In genomic region chr4:165096776-165097175, GRCh38 we compare ENCODE assay signal across 8 cellular contexts. TPM values are rescaled to one million over a fixed set of nuclear protein-coding genes. Genes with fewer than 3 reads are reported as not detected.
DNase-seq lines count a peak whose midpoint lies in the region; TF ChIP-seq lines count a peak whose summit lies in the region.

No MANE protein-coding gene starts in this region.

- TF ChIP-seq RAD21 in Ishikawa (IDR thresholded peaks at IDR 0.05; ENCODE audit: low read depth): peak; percentile 52

- no peak overlapping the region for H2BK5ac ChIP-seq in neuronal stem cell (ENCODE audit: low read length)

- no peak overlapping the region for H3K27ac ChIP-seq in neuronal stem cell (replicated peaks; ENCODE audit: low read length)
- H3K27ac ChIP-seq in suprapubic skin: no peak overlapping the region

- H2AK5ac ChIP-seq in neuronal stem cell (ENCODE audit: low read depth, low read length): no peak overlapping the region

- H3K4me2 ChIP-seq in neuronal stem cell (ENCODE audit: insufficient read depth, low read length, poor library complexity, severe bottlenecking): no peak overlapping the region

- H2AFZ ChIP-seq in neuronal stem cell (ENCODE audit: low read length): no peak overlapping the region

- no peak overlapping the region for H2BK120ac ChIP-seq in neuronal stem cell (ENCODE audit: low read depth, low read length)

- peaks cover 8 to 32% of the 10 kb centered on the region in 2 donors for H3K36me3 ChIP-seq in neuronal stem cell (replicated peaks in 1 of 2; ENCODE audit: control insufficient read depth in 2 of 2, insufficient read depth in 2 of 2, low read length in 2 of 2)
- H3K36me3 ChIP-seq in suprapubic skin: peaks cover 61% of the 10 kb centered on the region

- no peak overlapping the region for H2BK12ac ChIP-seq in neuronal stem cell (ENCODE audit: low read length)

- H4K91ac ChIP-seq in neuronal stem cell (ENCODE audit: low read depth, low read length, poor library complexity): no peak overlapping the region

- H3K18ac ChIP-seq in neuronal stem cell (ENCODE audit: low read length): no peak overlapping the region

- H3K4me3 ChIP-seq in neuronal stem cell (ENCODE audit: low read length in 2 of 2) (no peak overlapping the region), suprapubic skin (no peak overlapping the region)

- WGBS in neuronal stem cell (ENCODE audit: extremely low coverage in 2 of 2, insufficient read length in 2 of 2, insufficient replicate concordance in 1 of 2), 2 donors: no CpG with 5 or more reads among the region's 2 CpGs
- WGBS in suprapubic skin: 97% methylated on average over 2 of the region's 2 CpGs

- no peak overlapping the region for H3K23ac ChIP-seq in neuronal stem cell (ENCODE audit: low read depth, low read length, poor library complexity)

- no peak overlapping the region for H3K9ac ChIP-seq in neuronal stem cell (ENCODE audit: low read depth, low read length, poor library complexity)

- H3K4ac ChIP-seq in neuronal stem cell (ENCODE audit: low read length): no peak overlapping the region

- DNase-seq in NCI-H82 (lab: John Stamatoyannopoulos, UW) (peak; percentile 19), NCI-H82 treated with DMSO at 0.1 percent for 48 hours (lab: John Stamatoyannopoulos, UW; ENCODE audit: unreplicated experiment) (no peak), cerebellum (ENCODE audit: low spot score) (peak; percentile 17), neuronal stem cell (ENCODE audit: low spot score) (peak; percentile 11), suprapubic skin (ENCODE audit: low spot score in 2 of 2) (no peak), ecto neural progenitor cell (ENCODE audit: low spot score) (no peak)
- no peak for DNase-seq in activated CD4-positive, alpha-beta T cell treated with anti-CD3 and anti-CD28 coated beads for 4 hours

- no peaks in the 10 kb centered on the region for H3K4me1 ChIP-seq in neuronal stem cell (ENCODE audit: control insufficient read depth in 2 of 2, insufficient read depth in 1 of 2, low read depth in 1 of 2, low read length in 2 of 2)
- H3K4me1 ChIP-seq in suprapubic skin: no peaks in the 10 kb centered on the region

- TF ChIP-seq POLR2A in suprapubic skin (IDR thresholded peaks at IDR 0.05): no peak

- H2BK15ac ChIP-seq in neuronal stem cell (ENCODE audit: low read length): no peak overlapping the region

- no peak overlapping the region for H4K8ac ChIP-seq in neuronal stem cell (ENCODE audit: low read depth, low read length)

- H3K9me3 ChIP-seq in neuronal stem cell (replicated peaks in 1 of 2; ENCODE audit: control insufficient read depth in 2 of 2, insufficient read depth in 1 of 2, low read depth in 1 of 2, low read length in 2 of 2) (no peaks in the 10 kb centered on the region), suprapubic skin (no peaks in the 10 kb centered on the region)

- H3K14ac ChIP-seq in neuronal stem cell (ENCODE audit: low read length): no peak overlapping the region

- TF ChIP-seq EP300 in Ishikawa (IDR thresholded peaks at IDR 0.05; ENCODE audit: borderline replicate concordance): no peak
- no peak for TF ChIP-seq EP300 in suprapubic skin (IDR thresholded peaks at IDR 0.05)

- no peaks in the 10 kb centered on the region for H3K27me3 ChIP-seq in neuronal stem cell (ENCODE audit: control insufficient read depth in 3 of 3, insufficient read depth in 3 of 3, low read depth in 1 of 3, low read length in 3 of 3)
- no peaks in the 10 kb centered on the region for H3K27me3 ChIP-seq in suprapubic skin

- no peaks in the 10 kb centered on the region for H3K79me1 ChIP-seq in neuronal stem cell (ENCODE audit: low read depth, low read length)

- peak in 1 of 2 donors; percentile 45 for TF ChIP-seq CTCF in suprapubic skin (IDR thresholded peaks at IDR 0.05)

TF ChIP-seq in Ishikawa, 13 proteins besides CTCF, POLR2A, EP300 and RAD21:
- TF ChIP-seq, protein P1, sequence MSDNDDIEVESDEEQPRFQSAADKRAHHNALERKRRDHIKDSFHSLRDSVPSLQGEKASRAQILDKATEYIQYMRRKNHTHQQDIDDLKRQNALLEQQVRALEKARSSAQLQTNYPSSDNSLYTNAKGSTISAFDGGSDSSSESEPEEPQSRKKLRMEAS (IDR thresholded peaks at IDR 0.05): no peak
- TF ChIP-seq TEAD4 (IDR thresholded peaks at IDR 0.05): no peak

RNA-seq across cellular contexts. Expression of gene TMEM192, which starts 15.9 kb away (rescaled TPM):
- total RNA-seq in cerebellum (6.8 TPM), suprapubic skin (10 to 100 TPM in 2 of 4 donors, 1 to 10 TPM in 2; 7.0 to 10.9 (median 10.0) TPM)
- 9.4 TPM for polyA plus RNA-seq in neuronal stem cell (2013, experiment 1 of 2)
- 10.4 TPM for polyA plus RNA-seq in neuronal stem cell (2013, experiment 2 of 2)

RNA-seq across cellular contexts. Expression of gene TRIM75, which starts 43.1 kb away (rescaled TPM):
- total RNA-seq in cerebellum (not detected), suprapubic skin (not detected)
- not detected for polyA plus RNA-seq in neuronal stem cell (2013, experiment 1 of 2)
- not detected for polyA plus RNA-seq in neuronal stem cell (2013, experiment 2 of 2)

Comparison
In these comparisons a context has a peak if more than half of its experiments do, and no peak if none do; other contexts are left out.
1. DNase-seq: peak in NCI-H82 (single experiment), cerebellum (single experiment) and neuronal stem cell (single experiment); none in NCI-H82 treated with DMSO at 0.1 percent for 48 hours (single experiment), suprapubic skin (0 of 2), activated CD4-positive, alpha-beta T cell treated with anti-CD3 and anti-CD28 coated beads for 4 hours (0 of 2) and ecto neural progenitor cell (single experiment).